13 cellular contexts compared by ENCODE assay signal in the genomic region with DNA sequence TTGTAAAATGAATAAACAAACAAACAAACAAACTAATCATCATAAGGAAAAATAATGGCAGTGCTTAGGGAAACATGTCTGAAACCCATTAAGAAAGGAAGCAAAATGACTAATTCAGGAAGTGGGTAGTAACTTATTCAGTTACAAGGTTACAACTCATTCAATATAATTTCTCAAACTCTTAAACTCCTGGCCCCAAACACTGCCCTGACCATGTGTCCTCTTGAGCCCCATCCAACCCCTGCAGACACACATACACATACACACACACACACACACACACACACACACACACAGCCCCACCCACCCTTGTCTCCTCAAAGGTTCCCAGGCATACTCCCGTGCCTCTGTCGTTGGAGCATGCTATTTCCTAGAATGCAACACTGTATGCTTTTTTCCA.
DNase-seq lines count a peak whose midpoint lies in the region; ATAC-seq and TF ChIP-seq lines count a peak whose summit lies in the region.
"Had no signal": no experiment of that assay in that cellular context is flagged by ENCODE, and none has a peak within 500 bp of the region (broad histone marks: within the 10 kb centered on the region; RNA-seq: fewer than 3 reads in every experiment).

No MANE protein-coding gene starts in this region.

- no peaks in the 10 kb centered on the region for H3K36me3 ChIP-seq in neuronal stem cell (replicated peaks in 1 of 2; ENCODE audit: control insufficient read depth in 2 of 2, insufficient read depth in 2 of 2, low read length in 2 of 2)
- H3K36me3 ChIP-seq: left lung had no signal

- no CpG with 5 or more reads among the region's 2 CpGs for WGBS in neuronal stem cell (ENCODE audit: extremely low coverage in 2 of 2, insufficient read length in 2 of 2, insufficient replicate concordance in 1 of 2), 2 donors

- in situ Hi-C loops in astrocyte of the spinal cord (cut with HindIII; ENCODE audit: low sequenced_read_pairs): no loop called here

- DNase-seq in A172 (ENCODE audit: low spot score): peak; percentile 42
- peak; percentile 73 for DNase-seq in HT1080 (ENCODE audit: low read depth)
- peak; percentile 16 for DNase-seq in astrocyte of the spinal cord (ENCODE audit: low read depth, low spot score)
- no peak for DNase-seq in NCI-H1048 (lab: John Stamatoyannopoulos, UW)
- DNase-seq in neuronal stem cell (ENCODE audit: low spot score): no peak
- DNase-seq in NCI-H1092 treated with DMSO at 0.1 percent for 48 hours (lab: John Stamatoyannopoulos, UW): no peak
- no peak for DNase-seq in activated CD4-positive, CD25-positive, alpha-beta regulatory T cell treated with anti-CD3 and anti-CD28 coated beads, Interleukin-2, amount 50 U/mL, for 72 hours
- DNase-seq: ACHN; activated CD4-positive, alpha-beta T cell treated with anti-CD3 and anti-CD28 coated beads for 4 hours; GF-D8; left lung; NCI-H1105 treated with DMSO at 0.1 percent for 48 hours had no signal

- no peak overlapping the region for H4K91ac ChIP-seq in neuronal stem cell (ENCODE audit: low read depth, low read length, poor library complexity)

- H3K79me1 ChIP-seq in neuronal stem cell (ENCODE audit: low read depth, low read length): no peaks in the 10 kb centered on the region

- H3K9me3 ChIP-seq in neuronal stem cell (replicated peaks in 1 of 2; ENCODE audit: control insufficient read depth in 2 of 2, insufficient read depth in 1 of 2, low read depth in 1 of 2, low read length in 2 of 2): peaks cover 0 to 1% of the 10 kb centered on the region in 2 donors
- H3K9me3 ChIP-seq: left lung had no signal

- H2AFZ ChIP-seq in neuronal stem cell (ENCODE audit: low read length): no peak overlapping the region

- H4K8ac ChIP-seq in neuronal stem cell (ENCODE audit: low read depth, low read length): no peak overlapping the region

- H3K4me1 ChIP-seq in neuronal stem cell (ENCODE audit: control insufficient read depth in 2 of 2, insufficient read depth in 1 of 2, low read depth in 1 of 2, low read length in 2 of 2): peaks cover 0 to 4% of the 10 kb centered on the region in 2 donors
- H3K4me1 ChIP-seq: left lung had no signal

- no peak overlapping the region for H3K4me2 ChIP-seq in neuronal stem cell (ENCODE audit: insufficient read depth, low read length, poor library complexity, severe bottlenecking)

- H2BK12ac ChIP-seq in neuronal stem cell (ENCODE audit: low read length): no peak overlapping the region

- H3K4ac ChIP-seq in neuronal stem cell (ENCODE audit: low read length): no peak overlapping the region

- H3K14ac ChIP-seq in neuronal stem cell (ENCODE audit: low read length): no peak overlapping the region

- no peak for TF ChIP-seq CTCF in astrocyte of the spinal cord (IDR thresholded peaks at IDR 0.05; ENCODE audit: low read depth, low read length)

- H3K4me3 ChIP-seq in astrocyte of the spinal cord (ENCODE audit: low read depth, low read length) (no peak overlapping the region), neuronal stem cell (ENCODE audit: low read length in 2 of 2) (peak overlapping the region in 1 of 2 donors; percentile 0)
- H3K4me3 ChIP-seq: left lung had no signal

- H2BK5ac ChIP-seq in neuronal stem cell (ENCODE audit: low read length): no peak overlapping the region

- no peak overlapping the region for H2AK5ac ChIP-seq in neuronal stem cell (ENCODE audit: low read depth, low read length)

- no peak overlapping the region for H3K23ac ChIP-seq in neuronal stem cell (ENCODE audit: low read depth, low read length, poor library complexity)

- ATAC-seq in GM19351 (IDR thresholded peaks at IDR 0.05; ENCODE audit: unreplicated experiment): peak; percentile 55
- ATAC-seq: left lung had no signal

- no peak overlapping the region for H3K27ac ChIP-seq in neuronal stem cell (replicated peaks; ENCODE audit: low read length)
- H3K27ac ChIP-seq: left lung had no signal

- H3K18ac ChIP-seq in neuronal stem cell (ENCODE audit: low read length): no peak overlapping the region

- H3K27me3 ChIP-seq in neuronal stem cell (ENCODE audit: control insufficient read depth in 3 of 3, insufficient read depth in 3 of 3, low read depth in 1 of 3, low read length in 3 of 3): no peaks in the 10 kb centered on the region
- H3K27me3 ChIP-seq: left lung had no signal

- H3K9ac ChIP-seq in neuronal stem cell (ENCODE audit: low read depth, low read length, poor library complexity): no peak overlapping the region

- H2BK120ac ChIP-seq in neuronal stem cell (ENCODE audit: low read depth, low read length): no peak overlapping the region

- H2BK15ac ChIP-seq in neuronal stem cell (ENCODE audit: low read length): no peak overlapping the region

Comparison
In these comparisons a context has a peak if more than half of its experiments do, and no peak if none do; other contexts are left out.
1. DNase-seq: peak in A172 (single experiment), HT1080 (single experiment) and astrocyte of the spinal cord (single experiment); none in NCI-H1048 (single experiment), neuronal stem cell (single experiment), NCI-H1092 treated with DMSO at 0.1 percent for 48 hours (single experiment) and activated CD4-positive, CD25-positive, alpha-beta regulatory T cell treated with anti-CD3 and anti-CD28 coated beads, Interleukin-2, amount 50 U/mL, for 72 hours (single experiment).